ENCODE assay signal across 11 cellular contexts in genomic region chr17:72590382-72590781, GRCh38.
DNase-seq lines count a peak whose midpoint lies in the region; ATAC-seq and TF ChIP-seq lines count a peak whose summit lies in the region.
"Had no signal": no experiment of that assay in that cellular context is flagged by ENCODE, and none has a peak within 500 bp of the region (broad histone marks: within the 10 kb centered on the region; RNA-seq: fewer than 3 reads in every experiment).

No MANE protein-coding gene starts in this region.

- H3K36me3 Mint-ChIP-seq in stimulated activated naive CD8-positive, alpha-beta T cell treated with anti-CD3 and anti-CD28 coated beads, Interleukin-15, Interleukin-2, amounts not matched to agents 100 ng/mL and 50 ng/mL, for 24 hours (ENCODE audit: low read depth): no peaks in the 10 kb centered on the region
- no peaks in the 10 kb centered on the region for H3K36me3 Mint-ChIP-seq in glutamatergic neuron (ENCODE audit: unreplicated experiment)
- H3K36me3 Mint-ChIP-seq in activated naive CD8-positive, alpha-beta T cell treated with anti-CD3 and anti-CD28 coated beads, Interleukin-2, amount 50 U/mL, for 24 hours (ENCODE audit: low read depth): no peaks in the 10 kb centered on the region

- H3K27ac ChIP-seq in urinary bladder (ENCODE audit: low read depth): no peak overlapping the region

- H3K27me3 Mint-ChIP-seq in stimulated activated naive CD8-positive, alpha-beta T cell treated with anti-CD3 and anti-CD28 coated beads, Interleukin-15, Interleukin-2, amounts not matched to agents 100 ng/mL and 50 ng/mL, for 24 hours: peaks cover 55% of the 10 kb centered on the region
- peaks cover 87% of the 10 kb centered on the region for H3K27me3 Mint-ChIP-seq in stimulated activated naive CD8-positive, alpha-beta T cell treated with anti-CD3 and anti-CD28 coated beads, Interleukin-15, amount 100 ng/mL, for 72 hours
- peaks cover 9% of the 10 kb centered on the region for H3K27me3 Mint-ChIP-seq in glutamatergic neuron (ENCODE audit: unreplicated experiment)
- peaks cover 51% of the 10 kb centered on the region for H3K27me3 Mint-ChIP-seq in activated naive CD8-positive, alpha-beta T cell treated with anti-CD3 and anti-CD28 coated beads, Interleukin-2, amount 50 U/mL, for 24 hours

- peak overlapping the region; percentile 21 for H3K4me3 Mint-ChIP-seq in stimulated activated naive CD8-positive, alpha-beta T cell treated with anti-CD3 and anti-CD28 coated beads, Interleukin-15, Interleukin-2, amounts not matched to agents 100 ng/mL and 50 ng/mL, for 24 hours
- H3K4me3 Mint-ChIP-seq in stimulated activated naive CD8-positive, alpha-beta T cell treated with anti-CD3 and anti-CD28 coated beads, Interleukin-15, amount 100 ng/mL, for 72 hours: no peak overlapping the region
- peak overlapping the region; percentile 67 for H3K4me3 Mint-ChIP-seq in glutamatergic neuron (ENCODE audit: unreplicated experiment)
- H3K4me3 Mint-ChIP-seq in activated naive CD8-positive, alpha-beta T cell treated with anti-CD3 and anti-CD28 coated beads, Interleukin-2, amount 50 U/mL, for 24 hours: no peak overlapping the region

- H3K4me3 ChIP-seq in WI38 (ENCODE audit: low read depth, low read length) (peak overlapping the region; percentile 91), urinary bladder (ENCODE audit: low read depth, low read length) (peak overlapping the region; percentile 65)

- ATAC-seq in stimulated activated naive CD8-positive, alpha-beta T cell treated with anti-CD3 and anti-CD28 coated beads, Interleukin-15, amount 100 ng/mL, for 72 hours: no peak
- ATAC-seq in GM21529 (IDR thresholded peaks at IDR 0.05; ENCODE audit: unreplicated experiment) (no peak), GM19351 (IDR thresholded peaks at IDR 0.05; ENCODE audit: unreplicated experiment) (no peak)
- no peak for ATAC-seq in activated naive CD8-positive, alpha-beta T cell treated with anti-CD3 and anti-CD28 coated beads, Interleukin-2, amount 50 U/mL, for 24 hours
- ATAC-seq: activated naive CD4-positive, alpha-beta T cell treated with anti-CD3 and anti-CD28 coated beads, Interleukin-2, amount 50 U/mL, for 72 hours; left cardiac atrium had no signal

- TF ChIP-seq CTCF in WI38 (IDR thresholded peaks at IDR 0.05; ENCODE audit: low read depth, low read length): no peak
- no peak for TF ChIP-seq CTCF in glutamatergic neuron (IDR thresholded peaks at IDR 0.05; ENCODE audit: partially characterized antibody, unreplicated experiment)

- WGBS in urinary bladder: 34% methylated on average over 3 of the region's 3 CpGs

- H3K4me1 ChIP-seq in urinary bladder (ENCODE audit: insufficient read depth): no peaks in the 10 kb centered on the region

- peaks cover 23% of the 10 kb centered on the region for H3K4me1 Mint-ChIP-seq in stimulated activated naive CD8-positive, alpha-beta T cell treated with anti-CD3 and anti-CD28 coated beads, Interleukin-15, Interleukin-2, amounts not matched to agents 100 ng/mL and 50 ng/mL, for 24 hours (ENCODE audit: low read depth)
- H3K4me1 Mint-ChIP-seq in stimulated activated naive CD8-positive, alpha-beta T cell treated with anti-CD3 and anti-CD28 coated beads, Interleukin-15, amount 100 ng/mL, for 72 hours: peaks cover 34% of the 10 kb centered on the region
- peaks cover 14% of the 10 kb centered on the region for H3K4me1 Mint-ChIP-seq in glutamatergic neuron (ENCODE audit: low read depth, unreplicated experiment)
- H3K4me1 Mint-ChIP-seq in activated naive CD8-positive, alpha-beta T cell treated with anti-CD3 and anti-CD28 coated beads, Interleukin-2, amount 50 U/mL, for 24 hours: peaks cover 23% of the 10 kb centered on the region

- no peak for DNase-seq in stimulated activated naive CD8-positive, alpha-beta T cell treated with anti-CD3 and anti-CD28 coated beads, Interleukin-15, amount 100 ng/mL, for 72 hours
- no peak for DNase-seq in glutamatergic neuron
- DNase-seq in activated naive CD8-positive, alpha-beta T cell treated with anti-CD3 and anti-CD28 coated beads, Interleukin-2, amount 50 U/mL, for 24 hours: no peak
- DNase-seq: left cardiac atrium, SIG-M5 had no signal

- no peaks in the 10 kb centered on the region for H3K36me3 ChIP-seq in urinary bladder (ENCODE audit: insufficient read depth)

- H3K9me3 Mint-ChIP-seq in stimulated activated naive CD8-positive, alpha-beta T cell treated with anti-CD3 and anti-CD28 coated beads, Interleukin-15, Interleukin-2, amounts not matched to agents 100 ng/mL and 50 ng/mL, for 24 hours: no peaks in the 10 kb centered on the region
- H3K9me3 Mint-ChIP-seq in stimulated activated naive CD8-positive, alpha-beta T cell treated with anti-CD3 and anti-CD28 coated beads, Interleukin-15, amount 100 ng/mL, for 72 hours: no peaks in the 10 kb centered on the region
- peaks cover 4% of the 10 kb centered on the region for H3K9me3 Mint-ChIP-seq in glutamatergic neuron (ENCODE audit: unreplicated experiment)
- no peaks in the 10 kb centered on the region for H3K9me3 Mint-ChIP-seq in activated naive CD8-positive, alpha-beta T cell treated with anti-CD3 and anti-CD28 coated beads, Interleukin-2, amount 50 U/mL, for 24 hours
- H3K9me3 Mint-ChIP-seq: activated naive CD4-positive, alpha-beta T cell treated with anti-CD3 and anti-CD28 coated beads, Interleukin-2, amount 50 U/mL, for 72 hours had no signal

- H3K27ac Mint-ChIP-seq in stimulated activated naive CD8-positive, alpha-beta T cell treated with anti-CD3 and anti-CD28 coated beads, Interleukin-15, Interleukin-2, amounts not matched to agents 100 ng/mL and 50 ng/mL, for 24 hours: no peak overlapping the region
- H3K27ac Mint-ChIP-seq in stimulated activated naive CD8-positive, alpha-beta T cell treated with anti-CD3 and anti-CD28 coated beads, Interleukin-15, amount 100 ng/mL, for 72 hours: no peak overlapping the region
- no peak overlapping the region for H3K27ac Mint-ChIP-seq in glutamatergic neuron (ENCODE audit: unreplicated experiment)
- no peak overlapping the region for H3K27ac Mint-ChIP-seq in activated naive CD8-positive, alpha-beta T cell treated with anti-CD3 and anti-CD28 coated beads, Interleukin-2, amount 50 U/mL, for 24 hours
- H3K27ac Mint-ChIP-seq: activated naive CD4-positive, alpha-beta T cell treated with anti-CD3 and anti-CD28 coated beads, Interleukin-2, amount 50 U/mL, for 72 hours had no signal

Comparison
In these comparisons a context has a peak if more than half of its experiments do, and no peak if none do; other contexts are left out.
1. H3K4me3 Mint-ChIP-seq: peak in stimulated activated naive CD8-positive, alpha-beta T cell treated with anti-CD3 and anti-CD28 coated beads, Interleukin-15, Interleukin-2, amounts not matched to agents 100 ng/mL and 50 ng/mL, for 24 hours (single experiment) and glutamatergic neuron (single experiment); none in stimulated activated naive CD8-positive, alpha-beta T cell treated with anti-CD3 and anti-CD28 coated beads, Interleukin-15, amount 100 ng/mL, for 72 hours (0 of 2) and activated naive CD8-positive, alpha-beta T cell treated with anti-CD3 and anti-CD28 coated beads, Interleukin-2, amount 50 U/mL, for 24 hours (single experiment).